In the genomic region with DNA sequence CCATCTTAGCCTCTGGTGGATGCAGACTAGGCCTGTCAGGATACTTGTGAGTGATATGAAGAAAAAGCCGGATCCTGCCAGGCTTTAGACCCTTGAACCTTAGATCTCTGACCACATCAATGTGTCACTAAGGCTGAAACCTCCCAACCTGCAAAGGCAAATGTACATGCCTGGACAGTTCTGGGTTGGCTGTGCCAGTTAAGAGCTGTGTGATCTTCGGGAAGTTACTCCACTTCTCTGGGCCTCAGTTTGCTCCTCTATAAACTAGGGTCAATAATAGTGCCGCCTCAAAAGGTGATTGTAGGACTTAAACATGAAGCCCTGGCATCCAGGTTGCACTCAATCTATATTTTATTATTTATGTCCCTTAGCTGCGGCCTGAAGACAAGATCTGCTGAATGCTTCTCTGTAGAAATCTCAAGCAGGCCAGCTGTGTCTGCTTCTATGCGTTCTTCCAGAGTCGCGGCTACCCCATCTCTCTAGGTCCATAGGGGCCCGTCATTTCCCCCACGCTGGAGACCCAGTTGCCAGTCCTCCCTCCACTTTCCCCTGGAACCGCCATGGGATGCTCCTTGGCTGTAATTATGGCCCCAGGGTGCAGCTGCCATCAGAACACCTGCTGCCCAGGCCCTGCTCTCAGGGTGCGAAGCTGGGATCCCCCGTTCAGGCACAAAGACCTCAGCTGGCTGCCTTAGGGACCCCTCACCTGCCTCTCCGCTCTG, we compare ENCODE assay signal across 12 cellular contexts.
"Had no signal": no experiment of that assay in that cellular context is flagged by ENCODE, and none has a peak within 500 bp of the region (broad histone marks: within the 10 kb centered on the region; RNA-seq: fewer than 3 reads in every experiment).

No MANE protein-coding gene starts in this region.

- H3K79me2 ChIP-seq: parathyroid adenoma had no signal

- H3K4me3 Mint-ChIP-seq: activated CD8-positive, alpha-beta T cell treated with anti-CD3 and anti-CD28 coated beads, Interleukin-2, amount 10 ng/mL, durations not matched to agents 7 days and 5 days; activated T-helper 1 cell treated with anti-CD3 and anti-CD28 coated beads, Interleukin-12 subunit alpha, Interleukin-12 subunit beta, Interleukin-2, Interleukin-4 antibody, amounts not matched to agents 30 ng/mL and 10 ng/mL and 1 ng/mL, durations not matched to agents 14 hours and 24 hours and 36 hours; memory B cell; natural killer cell had no signal

- H3K36me3 ChIP-seq: left ventricle myocardium inferior, vagina had no signal

- H3K27ac ChIP-seq: coronary artery, left ventricle myocardium inferior, vagina, VCaP had no signal

- H3K27me3 ChIP-seq: vagina had no signal

- ATAC-seq: activated CD8-positive, alpha-beta T cell treated with anti-CD3 and anti-CD28 coated beads, Interleukin-2, amount 10 ng/mL, durations not matched to agents 7 days and 5 days; natural killer cell had no signal

- H3K36me3 Mint-ChIP-seq: memory B cell, natural killer cell had no signal

- DNase-seq: activated CD8-positive, alpha-beta T cell treated with anti-CD3 and anti-CD28 coated beads, Interleukin-2, amount 10 ng/mL, durations not matched to agents 7 days and 5 days; activated naive CD4-positive, alpha-beta T cell treated with Interleukin-2 at 50 U/mL for 16 hours; effector CD4-positive, alpha-beta T cell; left ventricle myocardium inferior; natural killer cell; T1000 had no signal

- H3K27ac Mint-ChIP-seq: activated CD8-positive, alpha-beta T cell treated with anti-CD3 and anti-CD28 coated beads, Interleukin-2, amount 10 ng/mL, durations not matched to agents 7 days and 5 days; activated T-helper 1 cell treated with anti-CD3 and anti-CD28 coated beads, Interleukin-12 subunit alpha, Interleukin-12 subunit beta, Interleukin-2, Interleukin-4 antibody, amounts not matched to agents 30 ng/mL and 10 ng/mL and 1 ng/mL, durations not matched to agents 14 hours and 24 hours and 36 hours; memory B cell; natural killer cell had no signal

- H3K9ac ChIP-seq: parathyroid adenoma had no signal

- H3K4me1 ChIP-seq: left ventricle myocardium inferior, vagina had no signal

- H3K4me3 ChIP-seq: coronary artery, left ventricle myocardium inferior, vagina had no signal

- H3K9me3 ChIP-seq: left ventricle myocardium inferior, vagina had no signal

- H2AFZ ChIP-seq: parathyroid adenoma had no signal

- H3K9me3 Mint-ChIP-seq: activated T-helper 1 cell treated with anti-CD3 and anti-CD28 coated beads, Interleukin-12 subunit alpha, Interleukin-12 subunit beta, Interleukin-2, Interleukin-4 antibody, amounts not matched to agents 30 ng/mL and 10 ng/mL and 1 ng/mL, durations not matched to agents 14 hours and 24 hours and 36 hours; memory B cell; natural killer cell had no signal
